ENCODE assay signal across 8 cellular contexts in the genomic region with DNA sequence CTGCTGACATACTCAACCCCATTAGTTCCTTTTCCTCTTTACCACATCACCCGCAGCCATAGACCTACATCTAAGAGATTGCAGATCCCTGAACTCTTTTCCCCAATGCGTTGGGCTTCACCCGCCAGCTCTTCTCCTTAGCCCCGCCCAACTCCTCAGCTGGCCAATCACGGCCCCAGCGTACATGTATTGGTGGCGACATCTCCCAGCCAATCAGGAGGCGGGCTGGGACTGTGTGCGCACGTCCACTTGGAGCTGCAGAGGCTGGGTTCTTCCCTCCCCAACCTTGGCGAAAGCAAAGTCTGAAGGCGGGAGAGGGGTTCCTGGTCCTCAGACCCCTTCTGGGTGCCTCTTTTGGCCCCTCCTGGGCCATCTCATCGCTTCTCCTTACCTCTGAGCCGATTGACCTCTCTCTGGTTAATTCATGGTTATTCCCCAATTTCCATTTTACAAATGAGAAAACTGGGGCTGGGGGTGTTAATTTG. TPM values are rescaled to one million over a fixed set of nuclear protein-coding genes. Genes with fewer than 3 reads are reported as not detected.
DNase-seq lines count a peak whose midpoint lies in the region; ATAC-seq, FAIRE-seq and TF ChIP-seq lines count a peak whose summit lies in the region.

No MANE protein-coding gene starts in this region.

- no peaks in the 10 kb centered on the region for H3K79me1 ChIP-seq in H1 (ENCODE audit: low read depth, low read length)

- no peaks in the 10 kb centered on the region for H3K36me3 ChIP-seq in H1 (ENCODE audit: control insufficient read depth in 2 of 4, insufficient read depth in 4 of 4, low read length in 3 of 4)

- peaks cover 0 to 7% (median 5%) of the 10 kb centered on the region in 4 experiments; a peak in 5 of 7 replicates for H3K4me1 ChIP-seq in H1 (replicated peaks in 1 of 4; ENCODE audit: control insufficient read depth in 3 of 4, insufficient read depth in 4 of 4, low read length in 3 of 4)

- no peak overlapping the region for H2BK20ac ChIP-seq in H1 (ENCODE audit: low read length)

- H3K14ac ChIP-seq in H1 (ENCODE audit: insufficient read length), result no peak overlapping the region

- no peaks in the 10 kb centered on the region for H4K20me1 ChIP-seq in H1 (replicated peaks in 1 of 2; ENCODE audit: control insufficient read depth in 1 of 2, insufficient read depth in 2 of 2, low read length in 2 of 2)

- WGBS in H1 (ENCODE audit: extremely low coverage in 1 of 2, insufficient coverage in 1 of 2, insufficient read length in 1 of 2, insufficient replicate concordance in 2 of 2, low coverage in 1 of 2, low lambda C conversion rate in 2 of 2, missing lambda C conversion rate in 1 of 2), 2 experiments, result 6% methylated on average over 14 of the region's 14 CpGs; no CpG with 5 or more reads in 1 of the 2 experiments

- peak overlapping the region; percentile 91 for H2AFZ ChIP-seq in H1 (ENCODE audit: low read length)

- no peak overlapping the region for H3K56ac ChIP-seq in H1 (replicated peaks; ENCODE audit: insufficient read length, low read depth, low read length)

- peaks cover 3% of the 10 kb centered on the region for H3K23me2 ChIP-seq in H1 (ENCODE audit: low read depth, low read length)

- H3K9me3 ChIP-seq in H1 (ENCODE audit: insufficient read depth in 2 of 2, low read depth in 1 of 2, low read length in 1 of 2), result no peaks in the 10 kb centered on the region

- FAIRE-seq in H1 (lab: Jason Lieb, UNC), result peak; percentile 90

- DNase-seq in NCI-H2081 treated with DMSO at 0.1 percent for 48 hours (lab: John Stamatoyannopoulos, UW) (peak; percentile 48), H1 (ENCODE audit: low read depth in 1 of 2, low spot score in 2 of 2) (peak; percentile 61 to 88), memory B cell (ENCODE audit: low spot score in 2 of 2) (peak; percentile 65 to 70), HuH-7.5 (ENCODE audit: low spot score) (no peak)
- peak; percentile 67 to 72 for DNase-seq in activated CD8-positive, alpha-beta memory T cell treated with anti-CD3 and anti-CD28 coated beads for 4 hours (ENCODE audit: low read depth in 2 of 2)
- DNase-seq in stimulated activated CD8-positive, alpha-beta memory T cell treated with anti-CD3 and anti-CD28 coated beads, Interleukin-12 subunit alpha, Interleukin-12 subunit beta, amount 100 ng/mL, for 24 hours (ENCODE audit: extremely low read depth), result peak; percentile 60

- no peak overlapping the region for H3K27ac ChIP-seq in H1 (ENCODE audit: low read depth, low read length)

- H2BK120ac ChIP-seq in H1 (replicated peaks; ENCODE audit: low read depth, low read length), result no peak overlapping the region

- no peak for TF ChIP-seq EP300 in H1 (IDR thresholded peaks at IDR 0.05; ENCODE audit: borderline replicate concordance in 1 of 2, low read depth in 2 of 2, low read length in 2 of 2)

- peak overlapping the region; percentile 19 to 57 (median 26); a peak in 7 of 8 replicates for H3K4me3 ChIP-seq in H1 (ENCODE audit: extremely low read depth in 1 of 4, insufficient read depth in 2 of 4, low read depth in 3 of 4, low read length in 4 of 4)

- POLR2A ChIA-PET in H1 (lab: Charles Lee; ENCODE audit: partially characterized antibody), result interaction anchor here (0.6 to 0.7 kb wide), 2 partner anchors 11 to 19 kb away, joined by 3 read pairs; no protein-coding TSS in a partner anchor

- H2BK15ac ChIP-seq in H1 (ENCODE audit: low read length), result no peak overlapping the region

- H2BK5ac ChIP-seq in H1 (ENCODE audit: low read depth, low read length), result no peak overlapping the region

- no peak overlapping the region for H3K23ac ChIP-seq in H1 (ENCODE audit: insufficient read length)

- no peak overlapping the region for H4K8ac ChIP-seq in H1 (ENCODE audit: extremely low read depth, insufficient read depth, low read length)

- CTCF ChIA-PET in H1 (lab: Charles Lee; ENCODE audit: partially characterized antibody), result interaction anchor here (1.1 to 8.0 kb wide), 9 partner anchors 9 to 161 kb away, joined by 3 to 55 read pairs (median 6); a partner anchor contains a TSS

- ATAC-seq in GM18499 (IDR thresholded peaks at IDR 0.05; ENCODE audit: insufficient read depth, unreplicated experiment) (peak; percentile 94), HG02678 (IDR thresholded peaks at IDR 0.05; ENCODE audit: unreplicated experiment) (peak; percentile 100), memory B cell (ENCODE audit: low read depth) (peak; percentile 100)

- H2AK5ac ChIP-seq in H1 (ENCODE audit: low read depth, low read length), result no peak overlapping the region

- no peaks in the 10 kb centered on the region for H3K27me3 Mint-ChIP-seq in memory B cell

- H3K27ac Mint-ChIP-seq in memory B cell, result peak overlapping the region; percentile 60

- H3K4me2 ChIP-seq in H1 (ENCODE audit: insufficient read depth in 1 of 2, low read depth in 2 of 2, low read length in 2 of 2), result peak overlapping the region; percentile 69 to 71

- H3K79me2 ChIP-seq in H1 (ENCODE audit: control insufficient read depth in 1 of 2, insufficient read depth in 2 of 2, low read length in 2 of 2), result no peaks in the 10 kb centered on the region

- H3K4ac ChIP-seq in H1 (replicated peaks; ENCODE audit: insufficient read length, low read depth, low read length), result no peak overlapping the region

- H3K27me3 ChIP-seq in H1 (replicated peaks in 1 of 4; ENCODE audit: control insufficient read depth in 3 of 4, extremely low read depth in 1 of 4, insufficient read depth in 3 of 4, low read length in 3 of 4), result peaks cover 19 to 69% (median 54%) of the 10 kb centered on the region in 4 experiments

- H3K36me3 Mint-ChIP-seq in memory B cell, result no peaks in the 10 kb centered on the region

- H4K91ac ChIP-seq in H1 (replicated peaks; ENCODE audit: insufficient read length, low read length), result no peak overlapping the region

- 0 out of 2 replicates have a peak overlapping the region, but pooled peaks have one; percentile 13 for H3K18ac ChIP-seq in H1 (ENCODE audit: extremely low read depth, low read length)

- H4K5ac ChIP-seq in H1 (ENCODE audit: insufficient read length, low read depth, low read length), result no peak overlapping the region

- H3K9ac ChIP-seq in H1 (replicated peaks in 1 of 4; ENCODE audit: extremely low read depth in 1 of 4, low read depth in 3 of 4, low read length in 3 of 4), result peak overlapping the region in 1 of 4 experiments; percentile 56; a peak in 2 of 7 replicates

- peaks cover 14% of the 10 kb centered on the region for H3K4me1 Mint-ChIP-seq in memory B cell

- TF ChIP-seq CTCF in H1 (IDR thresholded peaks at IDR 0.05; ENCODE audit: control extremely low read depth in 1 of 3, insufficient read depth in 1 of 3, low read depth in 1 of 3, low read length in 3 of 3), result no peak

- TF ChIP-seq RAD21 in H1 (IDR thresholded peaks at IDR 0.05 in 1 of 2, conservative IDR thresholded peaks at IDR 0.05 in 1 of 2; ENCODE audit: low read depth in 2 of 2, low read length in 2 of 2), result no peak

- no peak overlapping the region for H2BK12ac ChIP-seq in H1 (ENCODE audit: low read depth, low read length)

- H3K4me3 Mint-ChIP-seq in memory B cell, result peak overlapping the region; percentile 91

- TF ChIP-seq POLR2A in H1 (IDR thresholded peaks at IDR 0.05; ENCODE audit: control extremely low read depth in 1 of 2, low read depth in 2 of 2, low read length in 2 of 2), result 0 out of 3 replicates have a peak, but pooled peaks of 1 of the 2 experiments have one; percentile 12

- no peaks in the 10 kb centered on the region for H3K9me3 Mint-ChIP-seq in memory B cell

TF ChIP-seq in H1, 55 proteins besides CTCF, POLR2A, EP300 and RAD21:
- TF ChIP-seq ASH2L (IDR thresholded peaks at IDR 0.05; ENCODE audit: low read length), result no peak
- TF ChIP-seq KDM1A (IDR thresholded peaks at IDR 0.05; ENCODE audit: borderline replicate concordance, low read length), result no peak
- peak; percentile 7 for TF ChIP-seq KDM4A (IDR thresholded peaks at IDR 0.05; ENCODE audit: low read depth, low read length, severe bottlenecking)
- TF ChIP-seq KDM5A (IDR thresholded peaks at IDR 0.05; ENCODE audit: low read length), result no peak
- TF ChIP-seq SP1 (IDR thresholded peaks at IDR 0.05; ENCODE audit: low read depth, low read length), result peak; percentile 57; the same call in 1 of the 2 replicates
- TF ChIP-seq HDAC6 (IDR thresholded peaks at IDR 0.05; ENCODE audit: low read depth, low read length), result no peak
- no peak for TF ChIP-seq SP4 (IDR thresholded peaks at IDR 0.05; ENCODE audit: low read length)
- TF ChIP-seq MAFK (IDR thresholded peaks at IDR 0.05; ENCODE audit: low read depth, low read length), result no peak
- TF ChIP-seq CREB1 (IDR thresholded peaks at IDR 0.05), result peak; percentile 78
- peak; percentile 29; the same call in 1 of the 2 replicates for TF ChIP-seq CHD2 (IDR thresholded peaks at IDR 0.05; ENCODE audit: low read length)
- peak; percentile 59; the same call in 1 of the 2 replicates for TF ChIP-seq TAF1 (IDR thresholded peaks at IDR 0.05; ENCODE audit: low read depth, low read length)
- no peak for TF ChIP-seq RNF2 (IDR thresholded peaks at IDR 0.05; ENCODE audit: borderline replicate concordance, low read depth, low read length, missing control alignments, poor library complexity, severe bottlenecking)
- no peak for TF ChIP-seq YY1 (IDR thresholded peaks at IDR 0.05; ENCODE audit: low read depth, low read length)
- no peak for TF ChIP-seq SUZ12 (IDR thresholded peaks at IDR 0.05; ENCODE audit: low read length)
TF ChIP-seq in H1: peak in this region for 5.

RNA-seq across cellular contexts. Expression of a gene that starts 11.0 kb away (rescaled TPM):
- 0.78 and 0.90 TPM in 2 replicates for total RNA-seq in H1 (2021; fragmentation: NEBNext Ultra II Directional; extraction: Animal tissue kit (Norgen Biotek cat#: 25700))
- polyA plus RNA-seq in H1 (2011; rRNA removed), result 1.8 and 2.3 TPM in 2 replicates
- polyA plus RNA-seq in H1 (2011; cell fraction: cytosol; rRNA removed), result 2.1 TPM
- 3.6 TPM for polyA plus RNA-seq in H1 (2011; cell fraction: nucleus; rRNA removed)
- 1.3 to 1.9 TPM (median 1.6 TPM) in 4 replicates for polyA plus RNA-seq in H1 (2012, experiment 1 of 2)
- polyA plus RNA-seq in H1 (2012, experiment 2 of 2), result 2.0 TPM
- 0.43 TPM for polyA plus RNA-seq in H1 (2013, experiment 1 of 2)
- polyA plus RNA-seq in H1 (2013, experiment 2 of 2), result 0.44 TPM
- polyA minus RNA-seq in H1 (2011; rRNA and poly(A)+ RNA removed), result 3.6 and 6.5 TPM in 2 replicates
- polyA minus RNA-seq in H1 (2011; cell fraction: cytosol; rRNA and poly(A)+ RNA removed), result 0.51 TPM
- polyA minus RNA-seq in H1 (2011; cell fraction: nucleus; rRNA and poly(A)+ RNA removed), result 1.4 TPM

RNA-seq across cellular contexts. Expression of a gene that starts 28.0 kb away (rescaled TPM):
- 8.1 and 13.1 TPM in 2 replicates for total RNA-seq in H1 (2021; fragmentation: NEBNext Ultra II Directional; extraction: Animal tissue kit (Norgen Biotek cat#: 25700))
- polyA plus RNA-seq in H1 (2011; rRNA removed), result 5.8 and 6.1 TPM in 2 replicates
- 8.0 TPM for polyA plus RNA-seq in H1 (2011; cell fraction: cytosol; rRNA removed)
- polyA plus RNA-seq in H1 (2011; cell fraction: nucleus; rRNA removed), result 5.1 TPM
- polyA plus RNA-seq in H1 (2012, experiment 1 of 2), result 8.9 to 10.7 TPM (median 10.3 TPM) in 4 replicates
- 7.3 TPM for polyA plus RNA-seq in H1 (2012, experiment 2 of 2)
- polyA plus RNA-seq in H1 (2013, experiment 1 of 2), result 15.4 TPM
- polyA plus RNA-seq in H1 (2013, experiment 2 of 2), result 16.5 TPM
- 2.0 and 4.3 TPM in 2 replicates for polyA minus RNA-seq in H1 (2011; rRNA and poly(A)+ RNA removed)
- polyA minus RNA-seq in H1 (2011; cell fraction: cytosol; rRNA and poly(A)+ RNA removed), result 6.1 TPM
- polyA minus RNA-seq in H1 (2011; cell fraction: nucleus; rRNA and poly(A)+ RNA removed), result 4.7 TPM
